In the genomic region with DNA sequence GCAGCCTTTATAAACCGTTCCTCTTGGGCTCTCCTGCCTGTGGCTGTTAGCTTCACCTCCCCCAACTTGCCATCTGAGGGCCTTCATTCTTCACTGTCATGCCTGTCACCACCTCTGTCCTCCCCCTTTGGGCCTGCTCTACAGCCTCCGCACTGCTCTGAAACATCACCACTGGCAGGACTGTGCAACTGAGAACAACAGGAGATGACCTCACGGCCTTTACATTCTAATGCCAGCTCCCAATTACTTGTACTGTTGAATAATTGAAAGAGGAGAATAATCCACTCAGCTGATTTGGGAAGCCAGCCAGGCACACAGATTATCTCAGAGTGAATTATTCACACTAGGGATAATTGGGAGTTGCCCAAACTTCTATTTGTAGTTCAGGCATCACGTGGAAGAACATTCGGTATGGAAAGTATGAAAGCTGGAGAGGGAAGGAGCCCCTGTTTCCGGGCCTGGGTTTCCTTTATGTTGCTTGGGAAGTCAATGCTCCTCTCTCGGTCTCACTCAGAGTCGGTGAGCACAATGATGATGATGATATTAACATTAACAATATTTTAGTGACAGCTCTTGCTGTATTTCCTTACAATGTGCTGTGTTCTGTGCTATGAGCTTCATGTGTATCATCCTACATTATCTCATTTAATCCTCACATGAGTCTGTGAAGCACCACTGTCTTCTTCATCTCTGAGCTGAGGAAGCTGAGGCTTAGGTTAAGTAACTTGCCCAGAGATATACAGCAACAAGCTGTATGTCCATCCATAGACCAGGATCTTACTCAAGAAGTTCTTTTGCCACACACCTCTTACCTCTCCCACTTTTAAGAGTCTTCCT, we compare ENCODE assay signal across 11 cellular contexts.
DNase-seq lines count a peak whose midpoint lies in the region; ATAC-seq, FAIRE-seq and TF ChIP-seq lines count a peak whose summit lies in the region.
"Had no signal": no experiment of that assay in that cellular context is flagged by ENCODE, and none has a peak within 500 bp of the region (broad histone marks: within the 10 kb centered on the region; RNA-seq: fewer than 3 reads in every experiment).

No MANE protein-coding gene starts in this region.

- ATAC-seq in HG02884 (IDR thresholded peaks at IDR 0.05; ENCODE audit: unreplicated experiment), result no peak

- H3K27me3 Mint-ChIP-seq in endodermal cell (ENCODE audit: insufficient read depth), result no peaks in the 10 kb centered on the region
- H3K27me3 Mint-ChIP-seq: dendritic cell treated with granulocyte-macrophage colony-stimulating factor and Interleukin-4, amounts not matched to agents 40 ng/mL and 50 ng/mL, for 4 days had no signal

- peaks cover 11% of the 10 kb centered on the region for H3K4me1 ChIP-seq in endodermal cell (ENCODE audit: control insufficient read depth, insufficient read depth, low read length)
- peaks cover 33 to 55% of the 10 kb centered on the region in 2 donors for H3K4me1 ChIP-seq in thyroid gland
- H3K4me1 ChIP-seq: parathyroid adenoma had no signal

- H3K36me3 Mint-ChIP-seq in endodermal cell (ENCODE audit: low read depth), result no peaks in the 10 kb centered on the region

- peaks cover 36% of the 10 kb centered on the region for H3K4me1 Mint-ChIP-seq in endodermal cell

- H3K4me3 Mint-ChIP-seq in endodermal cell, result no peak overlapping the region
- H3K4me3 Mint-ChIP-seq: dendritic cell treated with granulocyte-macrophage colony-stimulating factor and Interleukin-4, amounts not matched to agents 40 ng/mL and 50 ng/mL, for 4 days had no signal

- 69 to 86% methylated on average over 3 to 8 of the region's 8 CpGs for WGBS in endodermal cell (ENCODE audit: insufficient coverage in 1 of 2, insufficient read length in 1 of 2), 2 experiments
- WGBS in thyroid gland, 2 donors, result 68 to 76% methylated on average over 8 of the region's 8 CpGs

- no peak overlapping the region for H3K27ac Mint-ChIP-seq in endodermal cell
- H3K27ac Mint-ChIP-seq: dendritic cell treated with granulocyte-macrophage colony-stimulating factor and Interleukin-4, amounts not matched to agents 40 ng/mL and 50 ng/mL, for 4 days had no signal

- TF ChIP-seq POLR2A in thyroid gland (IDR thresholded peaks at IDR 0.05), result no peak

- H3K9ac ChIP-seq in endodermal cell (ENCODE audit: extremely low read depth, low read length, poor library complexity, severe bottlenecking), result no peak overlapping the region
- H3K9ac ChIP-seq: parathyroid adenoma had no signal

- H3K4me3 ChIP-seq in endodermal cell (ENCODE audit: low read length) (no peak overlapping the region), thyroid gland (replicated peaks in 1 of 3) (no peak overlapping the region)

- no peaks in the 10 kb centered on the region for H3K36me3 ChIP-seq in endodermal cell (ENCODE audit: control insufficient read depth, insufficient read depth, low read length)
- no peaks in the 10 kb centered on the region for H3K36me3 ChIP-seq in thyroid gland

- no peaks in the 10 kb centered on the region for H3K9me3 ChIP-seq in endodermal cell (ENCODE audit: control insufficient read depth, low read length)
- H3K9me3 ChIP-seq in thyroid gland, result no peaks in the 10 kb centered on the region

- peak; percentile 43 for DNase-seq in NCI-H774 (lab: John Stamatoyannopoulos, UW)
- DNase-seq in endodermal cell, result peak; percentile 37
- peak; percentile 87 to 94 for DNase-seq in lung microvascular endothelial cell (ENCODE audit: low read depth in 2 of 2)
- no peak for DNase-seq in thyroid gland
- no peak for DNase-seq in NCI-H187 treated with DMSO at 0.1 percent for 48 hours (lab: John Stamatoyannopoulos, UW)
- no peak for DNase-seq in NCI-H1048 (lab: John Stamatoyannopoulos, UW)
- DNase-seq in HTR-8/SVneo (ENCODE audit: insufficient read length, low spot score), result no peak

- intact Hi-C loops in thyroid gland (cut with DNase I), result no loop called here

- no peaks in the 10 kb centered on the region for H3K27me3 ChIP-seq in endodermal cell (ENCODE audit: control insufficient read depth, insufficient read depth, low read length, poor library complexity, severe bottlenecking)
- H3K27me3 ChIP-seq in thyroid gland, result no peaks in the 10 kb centered on the region

- FAIRE-seq in HTR-8/SVneo (lab: Jason Lieb, UNC), result no peak
- FAIRE-seq: H1 had no signal

- no peaks in the 10 kb centered on the region for H3K9me3 Mint-ChIP-seq in endodermal cell
- H3K9me3 Mint-ChIP-seq: dendritic cell treated with granulocyte-macrophage colony-stimulating factor and Interleukin-4, amounts not matched to agents 40 ng/mL and 50 ng/mL, for 4 days had no signal

- no peak for TF ChIP-seq CTCF in endodermal cell (conservative IDR thresholded peaks at IDR 0.05)
- no peak for TF ChIP-seq CTCF in thyroid gland (IDR thresholded peaks at IDR 0.05)

- peak overlapping the region; percentile 12 for H3K27ac ChIP-seq in endodermal cell (ENCODE audit: low read depth, low read length)
- peak overlapping the region; percentile 46 to 65 (median 57) for H3K27ac ChIP-seq in thyroid gland
- H3K27ac ChIP-seq: parathyroid adenoma had no signal

Comparison
In these comparisons a context has a peak if more than half of its experiments do, and no peak if none do; other contexts are left out.
1. DNase-seq: peak in NCI-H774 (single experiment), endodermal cell (single experiment) and lung microvascular endothelial cell (2 of 2); none in thyroid gland (0 of 2), NCI-H187 treated with DMSO at 0.1 percent for 48 hours (single experiment), NCI-H1048 (single experiment) and HTR-8/SVneo (single experiment).